8 cellular contexts compared by ENCODE assay signal in the genomic region with DNA sequence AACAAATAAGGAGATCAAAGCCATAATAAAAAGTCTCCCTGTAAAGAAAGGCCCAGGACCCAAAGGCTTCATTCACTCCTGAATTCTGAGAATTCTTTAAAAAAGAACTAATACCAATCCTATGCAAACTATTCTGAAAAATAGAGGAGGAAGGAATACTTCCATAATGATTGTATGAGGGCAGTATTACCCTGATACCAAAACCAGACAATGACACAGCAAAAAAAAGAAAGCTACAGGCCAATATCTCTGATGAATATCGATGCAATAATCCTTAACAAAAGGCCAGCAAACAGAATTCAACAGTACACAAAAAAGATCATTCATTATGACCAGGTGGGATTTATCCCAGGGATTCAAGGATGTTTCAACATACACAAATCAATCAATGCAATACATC.
"Had no signal": no experiment of that assay in that cellular context is flagged by ENCODE, and none has a peak within 500 bp of the region (broad histone marks: within the 10 kb centered on the region; RNA-seq: fewer than 3 reads in every experiment).

No MANE protein-coding gene starts in this region.

- H3K27ac Mint-ChIP-seq: HFFc6, IgD-negative memory B cell had no signal

- H3K4me1 Mint-ChIP-seq: IgD-negative memory B cell had no signal

- H3K27me3 Mint-ChIP-seq: IgD-negative memory B cell had no signal

- H3K4me3 Mint-ChIP-seq: HFFc6, IgD-negative memory B cell had no signal

- H3K4me1 ChIP-seq: HAP-1 had no signal

- FAIRE-seq: HTR-8/SVneo had no signal

- H3K36me3 ChIP-seq: HAP-1 had no signal

- DNase-seq: GOT3, H7, HFFc6, KG1 had no signal

- ATAC-seq: HCT116 had no signal

- H3K4me3 ChIP-seq: HAP-1 had no signal
